9 cellular contexts compared by ENCODE assay signal in genomic region chr22:37643225-37643847, GRCh38. TPM values are rescaled to one million over a fixed set of nuclear protein-coding genes. Genes with fewer than 3 reads are reported as not detected.
DNase-seq lines count a peak whose midpoint lies in the region; ATAC-seq and TF ChIP-seq lines count a peak whose summit lies in the region.
"Had no signal": no experiment of that assay in that cellular context is flagged by ENCODE, and none has a peak within 500 bp of the region (broad histone marks: within the 10 kb centered on the region; RNA-seq: fewer than 3 reads in every experiment).

No MANE protein-coding gene starts in this region.

- H3K27ac ChIP-seq in DND-41 (ENCODE audit: low read length) (peak overlapping the region; percentile 44; the same call in 1 of the 2 replicates), OCI-LY3 (ENCODE audit: low read length) (0 out of 2 replicates have a peak overlapping the region, but pooled peaks have one; percentile 20)
- H3K27ac ChIP-seq: epithelial cell of prostate had no signal

- no peaks in the 10 kb centered on the region for H3K79me2 ChIP-seq in DND-41 (ENCODE audit: insufficient read depth, low read length)
- H3K79me2 ChIP-seq in OCI-LY3 (ENCODE audit: low read length) = peaks cover 36% of the 10 kb centered on the region

- H3K4me3 Mint-ChIP-seq in naive B cell = peak overlapping the region in 3 of 8 donors; percentile 13 to 80 (median 30)
- peak overlapping the region; percentile 97 for H3K4me3 Mint-ChIP-seq in stimulated activated effector memory CD8-positive, alpha-beta T cell treated with anti-CD3 and anti-CD28 coated beads, Interleukin-12 subunit alpha, Interleukin-12 subunit beta, amount 100 ng/mL, for 72 hours

- peak; percentile 86 for DNase-seq in DND-41
- DNase-seq in activated CD8-positive, alpha-beta memory T cell treated with anti-CD3 and anti-CD28 coated beads, Interleukin-2, amount 50 U/mL, for 4 hours = peak; percentile 90
- peak; percentile 76 for DNase-seq in epithelial cell of esophagus (ENCODE audit: low read depth)
- DNase-seq in naive B cell = peak; percentile 77
- peak; percentile 93 to 97 for DNase-seq in stimulated activated effector memory CD8-positive, alpha-beta T cell treated with anti-CD3 and anti-CD28 coated beads, Interleukin-12 subunit alpha, Interleukin-12 subunit beta, amount 100 ng/mL, for 72 hours (ENCODE audit: low spot score in 2 of 2)

- TF ChIP-seq CTCF in DND-41 (IDR thresholded peaks at IDR 0.05; ENCODE audit: borderline replicate concordance, extremely low read depth, low read length, poor library complexity, severe bottlenecking) = peak; percentile 93
- peak; percentile 95 for TF ChIP-seq CTCF in OCI-LY3 (IDR thresholded peaks at IDR 0.05; ENCODE audit: low read depth, low read length)
- peak; percentile 92 for TF ChIP-seq CTCF in epithelial cell of esophagus (IDR thresholded peaks at IDR 0.05; ENCODE audit: insufficient read depth, low read depth, low read length, missing control alignments)

- H3K4me1 Mint-ChIP-seq in naive B cell = peaks cover 25 to 32% (median 31%) of the 10 kb centered on the region in 3 donors
- H3K4me1 Mint-ChIP-seq in stimulated activated effector memory CD8-positive, alpha-beta T cell treated with anti-CD3 and anti-CD28 coated beads, Interleukin-12 subunit alpha, Interleukin-12 subunit beta, amount 100 ng/mL, for 72 hours = peaks cover 52% of the 10 kb centered on the region

- H3K4me1 ChIP-seq in DND-41 (ENCODE audit: insufficient read depth, low read length) (peaks cover 27% of the 10 kb centered on the region), OCI-LY3 (ENCODE audit: low read length) (peaks cover 26% of the 10 kb centered on the region)

- H3K9ac ChIP-seq in DND-41 (ENCODE audit: low read depth, low read length) = 0 out of 2 replicates have a peak overlapping the region, but pooled peaks have one; percentile 10
- H3K9ac ChIP-seq in OCI-LY3 (ENCODE audit: low read length) = no peak overlapping the region

- ATAC-seq in DND-41 (ENCODE audit: insufficient read depth, low read depth) = peak; percentile 88
- ATAC-seq in HG02885 (IDR thresholded peaks at IDR 0.05; ENCODE audit: poor library complexity, unreplicated experiment) = peak; percentile 52
- ATAC-seq in naive B cell (ENCODE audit: low read depth in 2 of 2) = peak; percentile 72 to 76
- ATAC-seq in stimulated activated effector memory CD8-positive, alpha-beta T cell treated with anti-CD3 and anti-CD28 coated beads, Interleukin-12 subunit alpha, Interleukin-12 subunit beta, amount 100 ng/mL, for 72 hours = peak; percentile 80
- no peak for ATAC-seq in GM18870 (IDR thresholded peaks at IDR 0.05; ENCODE audit: unreplicated experiment)

- H3K36me3 ChIP-seq in DND-41 (ENCODE audit: insufficient read depth, low read length) = peaks cover 3% of the 10 kb centered on the region; the same call in 1 of the 2 replicates
- peaks cover 50% of the 10 kb centered on the region for H3K36me3 ChIP-seq in OCI-LY3 (replicated peaks; ENCODE audit: low read depth, low read length)

- H3K9me3 Mint-ChIP-seq in naive B cell = no peaks in the 10 kb centered on the region
- H3K9me3 Mint-ChIP-seq in stimulated activated effector memory CD8-positive, alpha-beta T cell treated with anti-CD3 and anti-CD28 coated beads, Interleukin-12 subunit alpha, Interleukin-12 subunit beta, amount 100 ng/mL, for 72 hours = no peaks in the 10 kb centered on the region

- H3K4me2 ChIP-seq in DND-41 (ENCODE audit: insufficient read depth, low read length) = no peak overlapping the region
- H3K4me2 ChIP-seq in OCI-LY3 (ENCODE audit: low read length) = peak overlapping the region; percentile 23; the same call in 1 of the 2 replicates

- H3K9me3 ChIP-seq in DND-41 (ENCODE audit: insufficient read depth, low read length, severe bottlenecking) = no peaks in the 10 kb centered on the region
- no peaks in the 10 kb centered on the region for H3K9me3 ChIP-seq in OCI-LY3 (ENCODE audit: insufficient read depth, low read length)

- H3K4me3 ChIP-seq in DND-41 (ENCODE audit: low read depth in 1 of 2, low read length in 2 of 2) = no peak overlapping the region
- no peak overlapping the region for H3K4me3 ChIP-seq in OCI-LY3 (ENCODE audit: low read length)
- no peak overlapping the region for H3K4me3 ChIP-seq in epithelial cell of esophagus (ENCODE audit: low read length)

- peak overlapping the region in 4 of 6 donors; percentile 1 to 39 (median 26) for H3K27ac Mint-ChIP-seq in naive B cell
- peak overlapping the region; percentile 90 for H3K27ac Mint-ChIP-seq in stimulated activated effector memory CD8-positive, alpha-beta T cell treated with anti-CD3 and anti-CD28 coated beads, Interleukin-12 subunit alpha, Interleukin-12 subunit beta, amount 100 ng/mL, for 72 hours

- no peaks in the 10 kb centered on the region for H3K27me3 Mint-ChIP-seq in naive B cell

- H4K20me1 ChIP-seq in DND-41 (ENCODE audit: insufficient read depth, low read length) (no peaks in the 10 kb centered on the region), OCI-LY3 (ENCODE audit: insufficient read depth, low read length) (peaks cover 4% of the 10 kb centered on the region; the same call in 1 of the 2 replicates)

- H3K27me3 ChIP-seq in DND-41 (ENCODE audit: insufficient read depth, low read length, poor library complexity) (peaks cover 3% of the 10 kb centered on the region), OCI-LY3 (ENCODE audit: low read depth, low read length) (no peaks in the 10 kb centered on the region)

- no peaks in the 10 kb centered on the region for H3K36me3 Mint-ChIP-seq in naive B cell
- H3K36me3 Mint-ChIP-seq in stimulated activated effector memory CD8-positive, alpha-beta T cell treated with anti-CD3 and anti-CD28 coated beads, Interleukin-12 subunit alpha, Interleukin-12 subunit beta, amount 100 ng/mL, for 72 hours = peaks cover 88% of the 10 kb centered on the region

- H2AFZ ChIP-seq in DND-41 (ENCODE audit: low read depth, low read length) (peak overlapping the region; percentile 62), OCI-LY3 (ENCODE audit: low read depth, low read length) (no peak overlapping the region)

RNA-seq across cellular contexts. Expression of gene SH3BP1, which starts 3.9 kb away (rescaled TPM):
- 1 to 10 TPM; 2.7 to 8.0 (median 3.2) TPM for polyA plus RNA-seq in naive B cell (ENCODE audit: low read depth in 6 of 6)

RNA-seq across cellular contexts. Expression of gene PDXP, which starts 15.2 kb away (rescaled TPM):
- polyA plus RNA-seq in naive B cell (ENCODE audit: low read depth in 6 of 6) = 10 to 100 TPM in 1 of 6 donors, 1 to 10 TPM in 5; 4.0 to 14.3 (median 7.6) TPM

RNA-seq across cellular contexts. Expression of gene LGALS1, which starts 32.1 kb away (rescaled TPM):
- polyA plus RNA-seq in naive B cell (ENCODE audit: low read depth in 6 of 6) = 10 to 100 TPM in 4 of 6 donors, 1 to 10 TPM in 2; 4.1 to 35.3 (median 12.8) TPM

RNA-seq across cellular contexts. Expression of gene GGA1, which starts 34.7 kb away (rescaled TPM):
- polyA plus RNA-seq in naive B cell (ENCODE audit: low read depth in 6 of 6) = 10 to 100 TPM; 15.5 to 28.9 (median 24.2) TPM

RNA-seq across cellular contexts. Expression of gene NOL12, which starts 42.8 kb away (rescaled TPM):
- polyA plus RNA-seq in naive B cell (ENCODE audit: low read depth in 6 of 6) = 10 to 100 TPM; 35.7 to 60.6 (median 40.2) TPM
